8 cellular contexts compared by ENCODE assay signal in genomic region chr17:14069251-14069981, GRCh38. TPM values are rescaled to one million over a fixed set of nuclear protein-coding genes. Genes with fewer than 3 reads are reported as not detected.
DNase-seq lines count a peak whose midpoint lies in the region; ATAC-seq, FAIRE-seq and TF ChIP-seq lines count a peak whose summit lies in the region.

TSS of gene COX10 (plus strand) at chr17:14069504. CDS start at chr17:14069606, 102 bp downstream.

- POLR2A ChIA-PET in OCI-LY7 (lab: Charles Lee): interaction anchor here (0.5 to 0.7 kb wide), 5 partner anchors 21 to 1019 kb away, joined by 3 read pairs; no protein-coding TSS in a partner anchor

- peak within 1 kb of the TSS; percentile 89 for H3K4me2 ChIP-seq in OCI-LY7 (ENCODE audit: low read length)

- H3K9me3 ChIP-seq in HUES6 (ENCODE audit: control insufficient read depth, insufficient read depth, low read depth, low read length) (peaks cover 17% of the 10 kb centered on the region), OCI-LY7 (ENCODE audit: low read length) (peaks cover 16% of the 10 kb centered on the region; the same call in 1 of the 2 replicates), mucosa of descending colon (no peaks in the 10 kb centered on the region)

- peak within 1 kb of the TSS; percentile 94 for H3K9ac ChIP-seq in HUES6 (ENCODE audit: low read length)

- H3K27me3 ChIP-seq in HUES6 (ENCODE audit: control insufficient read depth, insufficient read depth, low read length): no peaks in the 10 kb centered on the region

- peaks cover 18% of the 10 kb centered on the region for H3K36me3 ChIP-seq in HUES6 (ENCODE audit: control insufficient read depth, insufficient read depth, low read length)
- H3K36me3 ChIP-seq in OCI-LY7 (ENCODE audit: insufficient read depth, low read length): peaks cover 46% of the 10 kb centered on the region
- no peaks in the 10 kb centered on the region for H3K36me3 ChIP-seq in mucosa of descending colon (ENCODE audit: low read depth)

- H3K27ac ChIP-seq in HUES6 (ENCODE audit: low read depth, low read length) (peak within 1 kb of the TSS; percentile 89), OCI-LY7 (ENCODE audit: low read depth, low read length, poor library complexity, severe bottlenecking) (peak within 1 kb of the TSS; percentile 55), epithelial cell of prostate (peak within 1 kb of the TSS; percentile 47)

- CTCF ChIA-PET in OCI-LY7 (lab: Charles Lee; ENCODE audit: unreplicated experiment): no interaction called here

- H2AFZ ChIP-seq in OCI-LY7 (ENCODE audit: low read length): peak within 1 kb of the TSS; percentile 98

- TSS peak; percentile 68 for BruUV-seq in OCI-LY7 (replicated peaks; lab: Mats Ljungman, UMichigan)

- TF ChIP-seq CTCF in D721Med (IDR thresholded peaks at IDR 0.05; ENCODE audit: insufficient read depth, missing control alignments) (no peak), OCI-LY7 (conservative IDR thresholded peaks at IDR 0.05; ENCODE audit: low read length) (no peak), mucosa of descending colon (IDR thresholded peaks at IDR 0.05) (no peak)

- H3K4me1 ChIP-seq in HUES6 (ENCODE audit: control insufficient read depth, insufficient read depth, low read length) (peaks cover 9% of the 10 kb centered on the region), OCI-LY7 (ENCODE audit: insufficient read depth, low read length, poor library complexity, severe bottlenecking) (peaks cover 21% of the 10 kb centered on the region), mucosa of descending colon (ENCODE audit: low read depth) (peaks cover 10% of the 10 kb centered on the region)

- no peak for FAIRE-seq in D721Med (lab: Jason Lieb, UNC)

- ATAC-seq in GM21447 (IDR thresholded peaks at IDR 0.05; ENCODE audit: unreplicated experiment) (peak; percentile 99), mucosa of descending colon (peak; percentile 97)

- H3K79me2 ChIP-seq in OCI-LY7 (ENCODE audit: insufficient read depth, low read depth, low read length): peaks cover 68% of the 10 kb centered on the region

- no peaks in the 10 kb centered on the region for H3K9me2 ChIP-seq in OCI-LY7 (ENCODE audit: insufficient read depth, low read length)

- peaks cover 5% of the 10 kb centered on the region; the same call in 1 of the 2 replicates for H4K20me1 ChIP-seq in OCI-LY7 (ENCODE audit: insufficient read depth, low read length)

- intact Hi-C loops in OCI-LY7 (cut with micrococcal nuclease; ENCODE audit: unreplicated experiment) (loop anchor here (10.0 kb wide), 1 partner anchor 475 kb away; no protein-coding TSS in a partner anchor), mucosa of descending colon (cut with DNase I, micrococcal nuclease) (no loop called here)

- peak; percentile 37 for DNase-seq in D721Med (ENCODE audit: insufficient read length, low spot score)
- peak; percentile 90 for DNase-seq in OCI-LY7 (ENCODE audit: low spot score)
- peak; percentile 84 for DNase-seq in activated T-cell treated with anti-CD3 and anti-CD28 coated beads for 24 hours (ENCODE audit: low read depth)
- peak; percentile 40 for DNase-seq in epithelial cell of prostate (ENCODE audit: low read depth, low spot score)
- peak; percentile 93 to 94 (median 94) for DNase-seq in mucosa of descending colon
- peak; percentile 80 for DNase-seq in stimulated activated CD8-positive, alpha-beta memory T cell treated with anti-CD3 and anti-CD28 coated beads, Interleukin-4, amount 100 ng/mL, for 24 hours (ENCODE audit: low read depth)

- H3K4me3 ChIP-seq in HUES6 (ENCODE audit: low read depth, low read length) (peak within 1 kb of the TSS; percentile 98), OCI-LY7 (ENCODE audit: low read depth, low read length, poor library complexity, severe bottlenecking) (peak within 1 kb of the TSS; percentile 99), mucosa of descending colon (peak within 1 kb of the TSS; percentile 97)

RNA-seq across cellular contexts. Expression of gene COX10, which starts in this region (rescaled TPM):
- 21.1 and 28.4 TPM in 2 replicates for total RNA-seq in OCI-LY7 (2014; rRNA removed; shearing (Covaris generic))
- 24.9 and 26.5 TPM in 2 replicates for total RNA-seq in OCI-LY7 (2022)
- total RNA-seq in mucosa of descending colon: 10 to 100 TPM; 24.9 to 36.3 (median 35.5) TPM

Comparison
In these comparisons a context has a peak if more than half of its experiments do, and no peak if none do; other contexts are left out.
1. Peak in every context shown above with its lines: DNase-seq, ATAC-seq, H3K4me3 ChIP-seq and H3K27ac ChIP-seq.
2. DNase-seq: peak in every context shown above with its lines; median percentile 94 in mucosa of descending colon; 90 in OCI-LY7; 84 in activated T-cell treated with anti-CD3 and anti-CD28 coated beads for 24 hours; 80 in stimulated activated CD8-positive, alpha-beta memory T cell treated with anti-CD3 and anti-CD28 coated beads, Interleukin-4, amount 100 ng/mL, for 24 hours; 40 in epithelial cell of prostate; 37 in D721Med.